In the genomic region with DNA sequence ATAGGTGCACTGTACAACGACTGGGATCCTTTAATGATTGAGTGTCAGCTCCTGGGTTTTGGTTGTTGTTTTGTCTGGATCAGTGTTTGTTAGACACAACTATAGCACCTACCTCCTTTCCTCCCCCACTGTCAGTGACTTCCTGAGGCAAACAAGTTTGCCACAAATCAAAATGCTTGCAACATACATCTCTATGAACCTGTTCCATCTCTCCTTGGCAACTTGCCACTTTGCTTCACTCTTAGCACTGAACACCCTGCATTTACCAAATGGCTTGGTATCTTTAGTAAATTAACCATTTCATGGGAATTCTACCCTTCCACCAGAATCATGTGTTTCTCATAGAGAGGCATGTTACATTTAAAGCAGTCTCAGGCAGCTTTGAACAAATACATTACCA, we compare ENCODE assay signal across 2 cellular contexts.
TF ChIP-seq lines count a peak whose summit lies in the region.

No MANE protein-coding gene starts in this region.

TF ChIP-seq in SK-N-SH, 30 proteins besides CTCF, POLR2A, EP300 and RAD21 (continued from another document):
- TF ChIP-seq, protein P1, sequence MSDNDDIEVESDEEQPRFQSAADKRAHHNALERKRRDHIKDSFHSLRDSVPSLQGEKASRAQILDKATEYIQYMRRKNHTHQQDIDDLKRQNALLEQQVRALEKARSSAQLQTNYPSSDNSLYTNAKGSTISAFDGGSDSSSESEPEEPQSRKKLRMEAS (IDR thresholded peaks at IDR 0.05; ENCODE audit: low read depth) = no peak
- TF ChIP-seq FOSL2 (IDR thresholded peaks at IDR 0.05; ENCODE audit: borderline replicate concordance, low read depth) (no peak), GATA2 (CRISPR knock-in tag; IDR thresholded peaks at IDR 0.05) (no peak)
TF ChIP-seq in SK-N-SH: peak in this region for 0.

TF ChIP-seq in SK-N-SH treated with all-trans-retinoic acid at 6 μM for 48 hours, 23 proteins besides CTCF, POLR2A, EP300 and RAD21 (continued from another document):
- TF ChIP-seq SNAI2 (CRISPR knock-in tag; IDR thresholded peaks at IDR 0.05) = no peak
- TF ChIP-seq, protein P2, sequence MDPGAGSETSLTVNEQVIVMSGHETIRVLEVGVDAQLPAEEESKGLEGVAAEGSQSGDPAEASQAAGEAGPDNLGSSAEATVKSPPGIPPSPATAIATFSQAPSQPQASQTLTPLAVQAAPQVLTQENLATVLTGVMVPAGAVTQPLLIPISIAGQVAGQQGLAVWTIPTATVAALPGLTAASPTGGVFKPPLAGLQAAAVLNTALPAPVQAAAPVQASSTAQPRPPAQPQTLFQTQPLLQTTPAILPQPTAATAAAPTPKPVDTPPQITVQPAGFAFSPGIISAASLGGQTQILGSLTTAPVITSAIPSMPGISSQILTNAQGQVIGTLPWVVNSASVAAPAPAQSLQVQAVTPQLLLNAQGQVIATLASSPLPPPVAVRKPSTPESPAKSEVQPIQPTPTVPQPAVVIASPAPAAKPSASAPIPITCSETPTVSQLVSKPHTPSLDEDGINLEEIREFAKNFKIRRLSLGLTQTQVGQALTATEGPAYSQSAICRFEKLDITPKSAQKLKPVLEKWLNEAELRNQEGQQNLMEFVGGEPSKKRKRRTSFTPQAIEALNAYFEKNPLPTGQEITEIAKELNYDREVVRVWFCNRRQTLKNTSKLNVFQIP (CRISPR knock-in tag; IDR thresholded peaks at IDR 0.05; ENCODE audit: borderline replicate concordance, low read depth) = no peak
- TF ChIP-seq PPARA (CRISPR knock-in tag; IDR thresholded peaks at IDR 0.05; ENCODE audit: borderline replicate concordance) = no peak
